1 cellular context compared by ENCODE assay signal in genomic region chr1:174953657-174954435, GRCh38.
TF ChIP-seq lines count a peak whose summit lies in the region.

No MANE protein-coding gene starts in this region.

TF ChIP-seq in GM12878, 131 proteins besides CTCF, POLR2A, EP300 and RAD21 (continued from another document and continues in another):
- TF ChIP-seq, protein P1, sequence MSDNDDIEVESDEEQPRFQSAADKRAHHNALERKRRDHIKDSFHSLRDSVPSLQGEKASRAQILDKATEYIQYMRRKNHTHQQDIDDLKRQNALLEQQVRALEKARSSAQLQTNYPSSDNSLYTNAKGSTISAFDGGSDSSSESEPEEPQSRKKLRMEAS (IDR thresholded peaks at IDR 0.05; ENCODE audit: low read depth, low read length) = no peak
- TF ChIP-seq IRF4 (IDR thresholded peaks at IDR 0.05; ENCODE audit: low read depth, low read length) (peak; percentile 41; the same call in 1 of the 2 replicates), CEBPZ (IDR thresholded peaks at IDR 0.05; ENCODE audit: low read depth, low read length) (no peak), MTA2 (IDR thresholded peaks at IDR 0.05; ENCODE audit: low read depth) (peak; percentile 88), SMAD5 (IDR thresholded peaks at IDR 0.05; ENCODE audit: low read depth) (no peak), ZNF207 (IDR thresholded peaks at IDR 0.05; ENCODE audit: borderline replicate concordance) (no peak), SMC3 (IDR thresholded peaks at IDR 0.05; ENCODE audit: borderline replicate concordance, low read length) (no peak), NKRF (conservative IDR thresholded peaks at IDR 0.05) (no peak), ESRRA (IDR thresholded peaks at IDR 0.05; ENCODE audit: low read length) (no peak), SUPT20H (IDR thresholded peaks at IDR 0.05; ENCODE audit: borderline replicate concordance, control insufficient read depth, low read depth, low read length) (no peak), BCL11A (IDR thresholded peaks at IDR 0.05; ENCODE audit: low read depth, low read length) (peak; percentile 58), RUNX3 (IDR thresholded peaks at IDR 0.05; ENCODE audit: low read length) (peak; percentile 30; the same call in 1 of the 2 replicates), CHD2 (IDR thresholded peaks at IDR 0.05; ENCODE audit: borderline replicate concordance, low read depth, low read length) (0 out of 2 replicates have a peak, but pooled peaks have one; percentile 54), SIN3A (IDR thresholded peaks at IDR 0.05; ENCODE audit: low read depth, low read length) (no peak), TAF1 (IDR thresholded peaks at IDR 0.05; ENCODE audit: borderline replicate concordance, low read depth, low read length) (no peak), IRF5 (IDR thresholded peaks at IDR 0.05; ENCODE audit: borderline replicate concordance) (no peak), JUNB (IDR thresholded peaks at IDR 0.05) (peak; percentile 12; the same call in 1 of the 2 replicates), JUND (IDR thresholded peaks at IDR 0.05; ENCODE audit: low read depth, low read length) (no peak), SREBF2 (IDR thresholded peaks at IDR 0.05; ENCODE audit: low read length) (no peak), NFIC (IDR thresholded peaks at IDR 0.05; ENCODE audit: low read depth, low read length) (peak; percentile 58; the same call in 1 of the 2 replicates), ZNF24 (IDR thresholded peaks at IDR 0.05) (no peak), EZH2 (IDR thresholded peaks at IDR 0.05; ENCODE audit: borderline replicate concordance, control insufficient read depth, low read depth, low read length) (no peak), ZNF274 (IDR thresholded peaks at IDR 0.05; ENCODE audit: insufficient read depth, insufficient read length) (no peak), KAT2A (conservative IDR thresholded peaks at IDR 0.05; ENCODE audit: control insufficient read depth, low read depth, low read length) (no peak), RELA (IDR thresholded peaks at IDR 0.05; ENCODE audit: borderline replicate concordance, partially characterized antibody) (peak; percentile 80), TARDBP (IDR thresholded peaks at IDR 0.05; ENCODE audit: borderline replicate concordance) (no peak)
- TF ChIP-seq, protein P2, sequence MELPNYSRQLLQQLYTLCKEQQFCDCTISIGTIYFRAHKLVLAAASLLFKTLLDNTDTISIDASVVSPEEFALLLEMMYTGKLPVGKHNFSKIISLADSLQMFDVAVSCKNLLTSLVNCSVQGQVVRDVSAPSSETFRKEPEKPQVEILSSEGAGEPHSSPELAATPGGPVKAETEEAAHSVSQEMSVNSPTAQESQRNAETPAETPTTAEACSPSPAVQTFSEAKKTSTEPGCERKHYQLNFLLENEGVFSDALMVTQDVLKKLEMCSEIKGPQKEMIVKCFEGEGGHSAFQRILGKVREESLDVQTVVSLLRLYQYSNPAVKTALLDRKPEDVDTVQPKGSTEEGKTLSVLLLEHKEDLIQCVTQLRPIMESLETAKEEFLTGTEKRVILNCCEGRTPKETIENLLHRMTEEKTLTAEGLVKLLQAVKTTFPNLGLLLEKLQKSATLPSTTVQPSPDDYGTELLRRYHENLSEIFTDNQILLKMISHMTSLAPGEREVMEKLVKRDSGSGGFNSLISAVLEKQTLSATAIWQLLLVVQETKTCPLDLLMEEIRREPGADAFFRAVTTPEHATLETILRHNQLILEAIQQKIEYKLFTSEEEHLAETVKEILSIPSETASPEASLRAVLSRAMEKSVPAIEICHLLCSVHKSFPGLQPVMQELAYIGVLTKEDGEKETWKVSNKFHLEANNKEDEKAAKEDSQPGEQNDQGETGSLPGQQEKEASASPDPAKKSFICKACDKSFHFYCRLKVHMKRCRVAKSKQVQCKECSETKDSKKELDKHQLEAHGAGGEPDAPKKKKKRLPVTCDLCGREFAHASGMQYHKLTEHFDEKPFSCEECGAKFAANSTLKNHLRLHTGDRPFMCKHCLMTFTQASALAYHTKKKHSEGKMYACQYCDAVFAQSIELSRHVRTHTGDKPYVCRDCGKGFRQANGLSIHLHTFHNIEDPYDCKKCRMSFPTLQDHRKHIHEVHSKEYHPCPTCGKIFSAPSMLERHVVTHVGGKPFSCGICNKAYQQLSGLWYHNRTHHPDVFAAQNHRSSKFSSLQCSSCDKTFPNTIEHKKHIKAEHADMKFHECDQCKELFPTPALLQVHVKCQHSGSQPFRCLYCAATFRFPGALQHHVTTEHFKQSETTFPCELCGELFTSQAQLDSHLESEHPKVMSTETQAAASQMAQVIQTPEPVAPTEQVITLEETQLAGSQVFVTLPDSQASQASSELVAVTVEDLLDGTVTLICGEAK (IDR thresholded peaks at IDR 0.05; ENCODE audit: borderline replicate concordance) = no peak
- TF ChIP-seq, protein P3, sequence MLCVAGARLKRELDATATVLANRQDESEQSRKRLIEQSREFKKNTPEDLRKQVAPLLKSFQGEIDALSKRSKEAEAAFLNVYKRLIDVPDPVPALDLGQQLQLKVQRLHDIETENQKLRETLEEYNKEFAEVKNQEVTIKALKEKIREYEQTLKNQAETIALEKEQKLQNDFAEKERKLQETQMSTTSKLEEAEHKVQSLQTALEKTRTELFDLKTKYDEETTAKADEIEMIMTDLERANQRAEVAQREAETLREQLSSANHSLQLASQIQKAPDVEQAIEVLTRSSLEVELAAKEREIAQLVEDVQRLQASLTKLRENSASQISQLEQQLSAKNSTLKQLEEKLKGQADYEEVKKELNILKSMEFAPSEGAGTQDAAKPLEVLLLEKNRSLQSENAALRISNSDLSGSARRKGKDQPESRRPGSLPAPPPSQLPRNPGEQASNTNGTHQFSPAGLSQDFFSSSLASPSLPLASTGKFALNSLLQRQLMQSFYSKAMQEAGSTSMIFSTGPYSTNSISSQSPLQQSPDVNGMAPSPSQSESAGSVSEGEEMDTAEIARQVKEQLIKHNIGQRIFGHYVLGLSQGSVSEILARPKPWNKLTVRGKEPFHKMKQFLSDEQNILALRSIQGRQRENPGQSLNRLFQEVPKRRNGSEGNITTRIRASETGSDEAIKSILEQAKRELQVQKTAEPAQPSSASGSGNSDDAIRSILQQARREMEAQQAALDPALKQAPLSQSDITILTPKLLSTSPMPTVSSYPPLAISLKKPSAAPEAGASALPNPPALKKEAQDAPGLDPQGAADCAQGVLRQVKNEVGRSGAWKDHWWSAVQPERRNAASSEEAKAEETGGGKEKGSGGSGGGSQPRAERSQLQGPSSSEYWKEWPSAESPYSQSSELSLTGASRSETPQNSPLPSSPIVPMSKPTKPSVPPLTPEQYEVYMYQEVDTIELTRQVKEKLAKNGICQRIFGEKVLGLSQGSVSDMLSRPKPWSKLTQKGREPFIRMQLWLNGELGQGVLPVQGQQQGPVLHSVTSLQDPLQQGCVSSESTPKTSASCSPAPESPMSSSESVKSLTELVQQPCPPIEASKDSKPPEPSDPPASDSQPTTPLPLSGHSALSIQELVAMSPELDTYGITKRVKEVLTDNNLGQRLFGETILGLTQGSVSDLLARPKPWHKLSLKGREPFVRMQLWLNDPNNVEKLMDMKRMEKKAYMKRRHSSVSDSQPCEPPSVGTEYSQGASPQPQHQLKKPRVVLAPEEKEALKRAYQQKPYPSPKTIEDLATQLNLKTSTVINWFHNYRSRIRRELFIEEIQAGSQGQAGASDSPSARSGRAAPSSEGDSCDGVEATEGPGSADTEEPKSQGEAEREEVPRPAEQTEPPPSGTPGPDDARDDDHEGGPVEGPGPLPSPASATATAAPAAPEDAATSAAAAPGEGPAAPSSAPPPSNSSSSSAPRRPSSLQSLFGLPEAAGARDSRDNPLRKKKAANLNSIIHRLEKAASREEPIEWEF (IDR thresholded peaks at IDR 0.05; ENCODE audit: insufficient replicate concordance, low read depth, low read length) = no peak
- TF ChIP-seq, protein P4, sequence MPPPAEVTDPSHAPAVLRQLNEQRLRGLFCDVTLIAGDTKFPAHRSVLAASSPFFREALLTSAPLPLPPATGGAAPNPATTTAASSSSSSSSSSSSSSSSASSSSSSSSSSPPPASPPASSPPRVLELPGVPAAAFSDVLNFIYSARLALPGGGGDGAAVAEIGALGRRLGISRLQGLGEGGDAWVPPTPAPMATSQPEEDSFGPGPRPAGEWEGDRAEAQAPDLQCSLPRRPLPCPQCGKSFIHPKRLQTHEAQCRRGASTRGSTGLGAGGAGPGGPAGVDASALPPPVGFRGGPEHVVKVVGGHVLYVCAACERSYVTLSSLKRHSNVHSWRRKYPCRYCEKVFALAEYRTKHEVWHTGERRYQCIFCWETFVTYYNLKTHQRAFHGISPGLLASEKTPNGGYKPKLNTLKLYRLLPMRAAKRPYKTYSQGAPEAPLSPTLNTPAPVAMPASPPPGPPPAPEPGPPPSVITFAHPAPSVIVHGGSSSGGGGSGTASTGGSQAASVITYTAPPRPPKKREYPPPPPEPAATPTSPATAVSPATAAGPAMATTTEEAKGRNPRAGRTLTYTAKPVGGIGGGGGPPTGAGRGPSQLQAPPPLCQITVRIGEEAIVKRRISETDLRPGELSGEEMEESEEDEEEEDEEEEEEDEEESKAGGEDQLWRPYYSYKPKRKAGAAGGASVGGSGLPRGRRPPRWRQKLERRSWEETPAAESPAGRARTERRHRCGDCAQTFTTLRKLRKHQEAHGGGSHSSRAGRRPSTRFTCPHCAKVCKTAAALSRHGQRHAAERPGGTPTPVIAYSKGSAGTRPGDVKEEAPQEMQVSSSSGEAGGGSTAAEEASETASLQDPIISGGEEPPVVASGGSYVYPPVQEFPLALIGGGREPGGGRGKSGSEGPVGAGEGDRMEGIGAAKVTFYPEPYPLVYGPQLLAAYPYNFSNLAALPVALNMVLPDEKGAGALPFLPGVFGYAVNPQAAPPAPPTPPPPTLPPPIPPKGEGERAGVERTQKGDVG (CRISPR knock-in tag; IDR thresholded peaks at IDR 0.05) = no peak
- TF ChIP-seq, protein P5, sequence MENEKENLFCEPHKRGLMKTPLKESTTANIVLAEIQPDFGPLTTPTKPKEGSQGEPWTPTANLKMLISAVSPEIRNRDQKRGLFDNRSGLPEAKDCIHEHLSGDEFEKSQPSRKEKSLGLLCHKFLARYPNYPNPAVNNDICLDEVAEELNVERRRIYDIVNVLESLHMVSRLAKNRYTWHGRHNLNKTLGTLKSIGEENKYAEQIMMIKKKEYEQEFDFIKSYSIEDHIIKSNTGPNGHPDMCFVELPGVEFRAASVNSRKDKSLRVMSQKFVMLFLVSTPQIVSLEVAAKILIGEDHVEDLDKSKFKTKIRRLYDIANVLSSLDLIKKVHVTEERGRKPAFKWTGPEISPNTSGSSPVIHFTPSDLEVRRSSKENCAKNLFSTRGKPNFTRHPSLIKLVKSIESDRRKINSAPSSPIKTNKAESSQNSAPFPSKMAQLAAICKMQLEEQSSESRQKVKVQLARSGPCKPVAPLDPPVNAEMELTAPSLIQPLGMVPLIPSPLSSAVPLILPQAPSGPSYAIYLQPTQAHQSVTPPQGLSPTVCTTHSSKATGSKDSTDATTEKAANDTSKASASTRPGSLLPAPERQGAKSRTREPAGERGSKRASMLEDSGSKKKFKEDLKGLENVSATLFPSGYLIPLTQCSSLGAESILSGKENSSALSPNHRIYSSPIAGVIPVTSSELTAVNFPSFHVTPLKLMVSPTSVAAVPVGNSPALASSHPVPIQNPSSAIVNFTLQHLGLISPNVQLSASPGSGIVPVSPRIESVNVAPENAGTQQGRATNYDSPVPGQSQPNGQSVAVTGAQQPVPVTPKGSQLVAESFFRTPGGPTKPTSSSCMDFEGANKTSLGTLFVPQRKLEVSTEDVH (IDR thresholded peaks at IDR 0.05; ENCODE audit: low read depth, partially characterized antibody) = peak; percentile 57
